In the genomic region with DNA sequence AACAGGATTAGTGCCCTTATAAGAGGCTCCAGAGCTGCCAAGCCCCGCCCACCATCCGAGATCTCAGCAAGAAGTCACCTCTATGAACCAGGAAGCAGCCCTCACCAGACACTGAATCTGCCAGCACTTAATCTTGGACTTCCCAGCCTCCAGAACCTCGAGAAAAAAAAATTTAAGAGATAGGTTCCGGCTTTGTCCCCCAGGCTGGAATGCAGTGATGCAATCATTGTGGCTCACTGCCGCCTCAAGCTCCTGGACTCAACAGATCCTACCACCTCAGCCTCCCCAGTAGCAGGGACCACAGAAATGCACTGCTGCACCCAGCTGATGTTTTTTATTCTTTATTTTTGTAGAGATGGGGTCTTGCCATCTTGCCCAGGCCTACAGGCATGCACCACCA, we compare ENCODE assay signal across 24 cellular contexts. TPM values are rescaled to one million over a fixed set of nuclear protein-coding genes. Genes with fewer than 3 reads are reported as not detected.
A peak's percentile ranks its signal among the peaks of the same experiment; 100 is the strongest.
DNase-seq lines count a peak whose midpoint lies in the region; ATAC-seq and TF ChIP-seq lines count a peak whose summit lies in the region.
"Had no signal": no experiment of that assay in that cellular context is flagged by ENCODE, and none has a peak within 500 bp of the region (broad histone marks: within the 10 kb centered on the region; RNA-seq: fewer than 3 reads in every experiment).

No MANE protein-coding gene starts in this region.

- no peaks in the 10 kb centered on the region for H3K4me1 ChIP-seq in ovary (ENCODE audit: insufficient read depth)

- TF ChIP-seq POLR2A in ovary (IDR thresholded peaks at IDR 0.05), result no peak

- H3K27me3 Mint-ChIP-seq in activated naive CD8-positive, alpha-beta T cell treated with anti-CD3 and anti-CD28 coated beads, Interleukin-2, amount 50 U/mL, for 24 hours, result peaks cover 14% of the 10 kb centered on the region

- no peaks in the 10 kb centered on the region for H3K36me3 ChIP-seq in ovary

- no peak overlapping the region for H3K27ac Mint-ChIP-seq in activated naive CD8-positive, alpha-beta T cell treated with anti-CD3 and anti-CD28 coated beads, Interleukin-2, amount 50 U/mL, for 24 hours
- H3K27ac Mint-ChIP-seq: IgD-negative memory B cell had no signal

- no peaks in the 10 kb centered on the region for H3K36me3 Mint-ChIP-seq in activated naive CD8-positive, alpha-beta T cell treated with anti-CD3 and anti-CD28 coated beads, Interleukin-2, amount 50 U/mL, for 24 hours (ENCODE audit: low read depth)
- H3K36me3 Mint-ChIP-seq: CD4-positive, alpha-beta memory T cell; IgD-negative memory B cell had no signal

- H3K4me3 ChIP-seq in choroid plexus epithelial cell (ENCODE audit: low read depth, low read length), result no peak overlapping the region
- H3K4me3 ChIP-seq in ovary, result no peak overlapping the region
- H3K4me3 ChIP-seq: PC-9 had no signal

- no peak overlapping the region for H3K27ac ChIP-seq in ovary
- H3K27ac ChIP-seq: PC-9 had no signal

- no peak for TF ChIP-seq EP300 in ovary (IDR thresholded peaks at IDR 0.05)

- DNase-seq in EH (ENCODE audit: low read depth), result peak; percentile 29
- peak; percentile 53 for DNase-seq in EL
- peak; percentile 38 for DNase-seq in M059J (ENCODE audit: low read depth)
- DNase-seq in choroid plexus epithelial cell (ENCODE audit: low read depth), result peak; percentile 27
- DNase-seq in ovary, result no peak
- no peak for DNase-seq in iPS-NIHi7 (ENCODE audit: extremely low spot score)
- no peak for DNase-seq in activated naive CD8-positive, alpha-beta T cell treated with anti-CD3 and anti-CD28 coated beads, Interleukin-2, amount 50 U/mL, for 24 hours
- DNase-seq: C1 segment of cervical spinal cord; CD4-positive, alpha-beta memory T cell; COR-L47; DMS53; Karpas-422; MV-4-11; NCI-H1105; NCI-H146; NCI-H1930; NCI-H2107; NCI-H524; NCI-H748 treated with DMSO at 0.1 percent for 48 hours; PC-9; RPMI8226; SHP77 had no signal

- intact Hi-C loops in ovary (cut with DNase I), result no loop called here

- no peak for ATAC-seq in GM21360 (IDR thresholded peaks at IDR 0.05; ENCODE audit: unreplicated experiment)
- no peak for ATAC-seq in activated naive CD8-positive, alpha-beta T cell treated with anti-CD3 and anti-CD28 coated beads, Interleukin-2, amount 50 U/mL, for 24 hours

- no peak overlapping the region for H3K4me3 Mint-ChIP-seq in activated naive CD8-positive, alpha-beta T cell treated with anti-CD3 and anti-CD28 coated beads, Interleukin-2, amount 50 U/mL, for 24 hours
- H3K4me3 Mint-ChIP-seq: CD4-positive, alpha-beta memory T cell; IgD-negative memory B cell had no signal

- H3K27me3 ChIP-seq in ovary, result no peaks in the 10 kb centered on the region

- H3K9me3 ChIP-seq in ovary, result no peaks in the 10 kb centered on the region

- H3K4me1 Mint-ChIP-seq in activated naive CD8-positive, alpha-beta T cell treated with anti-CD3 and anti-CD28 coated beads, Interleukin-2, amount 50 U/mL, for 24 hours, result peaks cover 5% of the 10 kb centered on the region

- no peaks in the 10 kb centered on the region for H3K9me3 Mint-ChIP-seq in activated naive CD8-positive, alpha-beta T cell treated with anti-CD3 and anti-CD28 coated beads, Interleukin-2, amount 50 U/mL, for 24 hours

- no peak for TF ChIP-seq CTCF in choroid plexus epithelial cell (conservative IDR thresholded peaks at IDR 0.05; ENCODE audit: low read depth, low read length)
- no peak for TF ChIP-seq CTCF in ovary (IDR thresholded peaks at IDR 0.05)

- WGBS in ovary, 3 donors, result 91 to 96% (median 92%) methylated on average over 5 of the region's 5 CpGs

RNA-seq across cellular contexts. Expression of a gene that starts 22.5 kb away (rescaled TPM):
- 5.3 and 18.1 TPM in 2 replicates for total RNA-seq in M059J (2014; rRNA removed; shearing (Covaris generic))
- total RNA-seq in ovary, result 10 to 100 TPM; 10.7 to 31.3 (median 25.8) TPM
- polyA plus RNA-seq in ovary, result 10 to 100 TPM; 15.1 to 17.8 TPM

Comparison
In these comparisons a context has a peak if more than half of its experiments do, and no peak if none do; other contexts are left out.
1. DNase-seq: peak in EH (single experiment), EL (single experiment), M059J (single experiment) and choroid plexus epithelial cell (single experiment); none in ovary (0 of 5), iPS-NIHi7 (single experiment) and activated naive CD8-positive, alpha-beta T cell treated with anti-CD3 and anti-CD28 coated beads, Interleukin-2, amount 50 U/mL, for 24 hours (single experiment).